In the genomic region with DNA sequence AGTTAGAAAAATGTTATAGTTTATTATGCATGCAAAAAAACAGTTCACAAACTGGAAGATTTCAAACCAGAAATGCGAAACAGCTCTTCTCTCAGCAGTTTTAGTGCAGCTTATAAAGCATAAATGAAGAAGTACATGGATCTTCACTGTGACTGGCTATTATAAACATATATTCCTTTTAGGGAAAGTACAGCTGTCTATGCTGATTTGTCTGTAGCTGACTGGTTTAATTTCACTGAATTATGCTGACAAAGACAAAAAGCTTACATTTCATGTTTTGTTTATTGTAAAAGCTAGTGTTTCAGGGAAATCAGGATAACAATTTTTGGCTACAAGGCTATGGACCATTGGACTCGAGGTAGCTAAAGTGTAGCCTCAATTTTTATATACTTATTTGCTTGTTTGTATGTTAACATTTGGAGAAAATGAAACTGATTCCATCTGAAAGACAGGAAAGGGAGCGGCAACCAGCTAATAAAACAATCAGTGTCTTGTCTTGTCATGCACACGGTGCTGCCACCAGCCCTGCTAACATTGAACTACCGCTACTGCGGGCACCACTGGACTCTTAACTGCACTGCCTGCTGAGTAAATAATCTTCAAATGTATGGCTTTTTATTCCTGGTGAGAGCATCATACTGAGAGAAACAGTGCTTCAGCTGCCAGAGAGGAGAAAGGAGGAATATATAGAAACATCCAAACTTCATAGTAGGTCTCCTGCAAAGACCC, we compare ENCODE assay signal across 13 cellular contexts.
DNase-seq lines count a peak whose midpoint lies in the region; ATAC-seq and TF ChIP-seq lines count a peak whose summit lies in the region.
"Had no signal": no experiment of that assay in that cellular context is flagged by ENCODE, and none has a peak within 500 bp of the region (broad histone marks: within the 10 kb centered on the region; RNA-seq: fewer than 3 reads in every experiment).

No MANE protein-coding gene starts in this region.

- no peak overlapping the region for H3K27ac ChIP-seq in mucosa of rectum (ENCODE audit: low read depth in 2 of 2, low read length in 2 of 2)
- H3K27ac ChIP-seq: psoas muscle had no signal

- H3K27me3 ChIP-seq in adipocyte (replicated peaks; ENCODE audit: control insufficient read depth, insufficient read depth, low read length): no peaks in the 10 kb centered on the region
- H3K27me3 ChIP-seq in mucosa of rectum (ENCODE audit: control insufficient read depth in 2 of 2, insufficient read depth in 2 of 2, low read length in 2 of 2): no peaks in the 10 kb centered on the region

- H3K9ac ChIP-seq in adipocyte (ENCODE audit: low read length) (no peak overlapping the region), mucosa of rectum (ENCODE audit: low read depth in 1 of 2, low read length in 2 of 2) (no peak overlapping the region)

- no peak overlapping the region for H3K4me3 ChIP-seq in adipocyte (ENCODE audit: low read length)
- peak overlapping the region; percentile 9 to 35 for H3K4me3 ChIP-seq in mucosa of rectum (ENCODE audit: low read length in 2 of 2)
- H3K4me3 ChIP-seq: psoas muscle had no signal

- H3K36me3 ChIP-seq in adipocyte (ENCODE audit: control insufficient read depth, insufficient read depth, low read length, severe bottlenecking) (no peaks in the 10 kb centered on the region), mucosa of rectum (ENCODE audit: control insufficient read depth in 2 of 2, insufficient read depth in 2 of 2, low read length in 2 of 2) (no peaks in the 10 kb centered on the region)

- H3K4me1 ChIP-seq in adipocyte (ENCODE audit: control insufficient read depth, insufficient read depth, low read length) (no peaks in the 10 kb centered on the region), mucosa of rectum (ENCODE audit: control insufficient read depth in 2 of 2, insufficient read depth in 2 of 2, low read length in 2 of 2) (no peaks in the 10 kb centered on the region)
- H3K4me1 ChIP-seq: psoas muscle had no signal

- H3K9me3 ChIP-seq in adipocyte (ENCODE audit: control insufficient read depth, low read length) (no peaks in the 10 kb centered on the region), mucosa of rectum (ENCODE audit: control insufficient read depth in 2 of 2, low read length in 2 of 2) (no peaks in the 10 kb centered on the region)
- H3K9me3 ChIP-seq: psoas muscle had no signal

- DNase-seq in COR-L47 (lab: John Stamatoyannopoulos, UW) (peak; percentile 81), NCI-H345 (lab: John Stamatoyannopoulos, UW) (peak; percentile 83), adipocyte (ENCODE audit: low read depth) (peak; percentile 26), omental fat pad (ENCODE audit: low spot score) (no peak), SKM-1 (lab: John Stamatoyannopoulos, UW; ENCODE audit: unreplicated experiment) (no peak)
- DNase-seq: cortex of kidney, NCI-H226, psoas muscle, T-helper 2 cell had no signal

- ATAC-seq in omental fat pad (ENCODE audit: low FRiP score): no peak
- ATAC-seq in GM18519 (IDR thresholded peaks at IDR 0.05; ENCODE audit: low FRiP score, unreplicated experiment): no peak
- no peak for ATAC-seq in GM19397 (IDR thresholded peaks at IDR 0.05; ENCODE audit: unreplicated experiment)
- ATAC-seq: activated naive CD4-positive, alpha-beta T cell treated with anti-CD3 and anti-CD28 coated beads, Interleukin-2, amount 50 U/mL, for 72 hours; psoas muscle had no signal

- no peak for TF ChIP-seq CTCF in omental fat pad (IDR thresholded peaks at IDR 0.05)

Comparison
In these comparisons a context has a peak if more than half of its experiments do, and no peak if none do; other contexts are left out.
1. DNase-seq: peak in COR-L47 (single experiment), NCI-H345 (single experiment) and adipocyte (single experiment); none in omental fat pad (single experiment) and SKM-1 (single experiment).